In genomic region chr17:4304417-4305027, GRCh38 we compare ENCODE assay signal across 8 cellular contexts. TPM values are rescaled to one million over a fixed set of nuclear protein-coding genes. Genes with fewer than 3 reads are reported as not detected.
A peak's percentile ranks its signal among the peaks of the same experiment; 100 is the strongest.
DNase-seq lines count a peak whose midpoint lies in the region; ATAC-seq, FAIRE-seq and TF ChIP-seq lines count a peak whose summit lies in the region.

No MANE protein-coding gene starts in this region.

- H3K27me3 ChIP-seq in CD4-positive, alpha-beta memory T cell (ENCODE audit: insufficient read depth, low read length): no peaks in the 10 kb centered on the region
- H3K27me3 ChIP-seq in HL-60 (ENCODE audit: insufficient read depth, poor library complexity, severe bottlenecking) (no peaks in the 10 kb centered on the region), heart right ventricle (no peaks in the 10 kb centered on the region), small intestine (ENCODE audit: control insufficient read depth in 2 of 2, insufficient read depth in 2 of 2, low read length in 2 of 2) (no peaks in the 10 kb centered on the region)

- intact Hi-C loops in CD4-positive, alpha-beta memory T cell (cut with micrococcal nuclease): loop anchor here (1.0 to 5.0 kb wide), 3 partner anchors 63 to 109 kb away; partner anchors contain the start of gene UBE2G1
- intact Hi-C loops in heart right ventricle (cut with DNase I): loop anchor here in 9 of 10 donors (2.0 to 10.0 kb wide), 7 partner anchors 37 to 90 kb away; partner anchors contain the start of gene UBE2G1 (in 2 of the 9)

- H3K27me3 Mint-ChIP-seq in CD4-positive, alpha-beta memory T cell: no peaks in the 10 kb centered on the region

- POLR2A ChIA-PET in CD4-positive, alpha-beta memory T cell (lab: Charles Lee; ENCODE audit: partially characterized antibody): no interaction called here

- no peaks in the 10 kb centered on the region for H3K9me3 ChIP-seq in CD4-positive, alpha-beta memory T cell (ENCODE audit: control insufficient read depth in 1 of 2, low read length in 2 of 2)
- H3K9me3 ChIP-seq in heart right ventricle: no peaks in the 10 kb centered on the region
- H3K9me3 ChIP-seq in small intestine (ENCODE audit: control insufficient read depth, low read depth): no peaks in the 10 kb centered on the region

- peak; percentile 71 to 77 for ATAC-seq in activated naive CD4-positive, alpha-beta T cell treated with anti-CD3 and anti-CD28 coated beads, Interleukin-2, amount 50 U/mL, for 72 hours
- ATAC-seq in heart right ventricle (peak in 6 of 8 donors; percentile 54 to 72 (median 65)), GM21447 (IDR thresholded peaks at IDR 0.05; ENCODE audit: unreplicated experiment) (no peak), GM18511 (IDR thresholded peaks at IDR 0.05; ENCODE audit: unreplicated experiment) (no peak)

- H3K9me3 Mint-ChIP-seq in CD4-positive, alpha-beta memory T cell: no peaks in the 10 kb centered on the region
- no peaks in the 10 kb centered on the region for H3K9me3 Mint-ChIP-seq in activated naive CD4-positive, alpha-beta T cell treated with anti-CD3 and anti-CD28 coated beads, Interleukin-2, amount 50 U/mL, for 72 hours

- no peak overlapping the region for H3K27ac Mint-ChIP-seq in CD4-positive, alpha-beta memory T cell
- no peak overlapping the region for H3K27ac Mint-ChIP-seq in activated naive CD4-positive, alpha-beta T cell treated with anti-CD3 and anti-CD28 coated beads, Interleukin-2, amount 50 U/mL, for 72 hours

- H3K36me3 ChIP-seq in CD4-positive, alpha-beta memory T cell (ENCODE audit: insufficient read depth, low read length): peaks cover 4% of the 10 kb centered on the region
- H3K36me3 ChIP-seq in heart right ventricle (peaks cover 0 to 55% (median 6%) of the 10 kb centered on the region in 9 donors), small intestine (ENCODE audit: control insufficient read depth in 2 of 2, insufficient read depth in 2 of 2, low read length in 2 of 2) (peaks cover 0 to 1% of the 10 kb centered on the region in 2 donors)

- TF ChIP-seq CTCF in HL-60 (IDR thresholded peaks at IDR 0.05; ENCODE audit: insufficient read depth, low read length) (peak; percentile 19), heart right ventricle (IDR thresholded peaks at IDR 0.05) (peak; percentile 37 to 85 (median 75))

- 49 to 50% methylated on average over 6 of the region's 6 CpGs for WGBS in heart right ventricle, 2 donors
- WGBS in small intestine, 3 donors: 49 to 51% (median 49%) methylated on average over 6 of the region's 6 CpGs

- H3K4me3 Mint-ChIP-seq in CD4-positive, alpha-beta memory T cell: no peak overlapping the region

- CTCF ChIA-PET in CD4-positive, alpha-beta memory T cell (lab: Charles Lee; ENCODE audit: partially characterized antibody): interaction anchor here (0.5 to 2.6 kb wide), 9 partner anchors 11 to 658 kb away, joined by 3 to 22 read pairs (median 3); no protein-coding TSS in a partner anchor

- DNase-seq in CD4-positive, alpha-beta memory T cell: peak; percentile 45 to 65 (median 54)
- peak; percentile 8 to 12 for DNase-seq in HL-60 (ENCODE audit: low read depth in 1 of 2, low spot score in 1 of 2)
- peak; percentile 44 for DNase-seq in RKO (ENCODE audit: low spot score)
- DNase-seq in activated naive CD4-positive, alpha-beta T cell treated with anti-CD3 and anti-CD28 coated beads, Interleukin-2, amount 50 U/mL, for 72 hours (ENCODE audit: low spot score in 2 of 2): peak in 1 of 2 donors; percentile 64
- peak in 1 of 2 donors; percentile 58 for DNase-seq in heart right ventricle
- peak; percentile 71 for DNase-seq in small intestine

- peaks cover 15 to 29% (median 22%) of the 10 kb centered on the region in 4 donors for H3K4me1 Mint-ChIP-seq in CD4-positive, alpha-beta memory T cell

- H3K4me1 ChIP-seq in CD4-positive, alpha-beta memory T cell (ENCODE audit: insufficient read depth, low read length): peaks cover 12% of the 10 kb centered on the region
- H3K4me1 ChIP-seq in heart right ventricle (peaks cover 0 to 52% (median 17%) of the 10 kb centered on the region in 9 donors), small intestine (ENCODE audit: control insufficient read depth in 2 of 2, insufficient read depth in 1 of 2, low read depth in 1 of 2, low read length in 1 of 2) (no peaks in the 10 kb centered on the region)

- peaks cover 21 to 52% of the 10 kb centered on the region in 2 donors for H3K36me3 Mint-ChIP-seq in CD4-positive, alpha-beta memory T cell
- peaks cover 0 to 6% of the 10 kb centered on the region in 2 donors for H3K36me3 Mint-ChIP-seq in activated naive CD4-positive, alpha-beta T cell treated with anti-CD3 and anti-CD28 coated beads, Interleukin-2, amount 50 U/mL, for 72 hours

- no peak overlapping the region for H3K4me3 ChIP-seq in CD4-positive, alpha-beta memory T cell (ENCODE audit: low read length in 2 of 2)
- H3K4me3 ChIP-seq in HL-60 (replicated peaks; ENCODE audit: insufficient read depth, low read length): no peak overlapping the region
- H3K4me3 ChIP-seq in heart right ventricle: no peak overlapping the region
- H3K4me3 ChIP-seq in small intestine (ENCODE audit: low read depth in 1 of 2, low read length in 2 of 2): no peak overlapping the region

- no peak for FAIRE-seq in small intestine (lab: Jason Lieb, UNC)

- H3K27ac ChIP-seq in CD4-positive, alpha-beta memory T cell (ENCODE audit: low read depth, low read length): no peak overlapping the region
- H3K27ac ChIP-seq in HL-60 (replicated peaks) (no peak overlapping the region), heart right ventricle (no peak overlapping the region), small intestine (ENCODE audit: low read depth in 1 of 2, low read length in 1 of 2) (no peak overlapping the region)

RNA-seq across cellular contexts. Expression of gene ANKFY1, which starts 40.7 kb away (rescaled TPM):
- total RNA-seq in CD4-positive, alpha-beta memory T cell: 10 to 100 TPM; 72.7 to 74.7 TPM
- polyA plus RNA-seq in CD4-positive, alpha-beta memory T cell: 10 to 100 TPM in 1 of 2 donors, 1 to 10 TPM in 1; 7.9 to 23.0 TPM
- total RNA-seq in activated naive CD4-positive, alpha-beta T cell treated with anti-CD3 and anti-CD28 coated beads, Interleukin-2, amount 50 U/mL, for 72 hours: 10 to 100 TPM; 52.8 to 54.0 TPM
- total RNA-seq in heart right ventricle: 10 to 100 TPM; 18.7 to 34.4 (median 24.4) TPM
- polyA plus RNA-seq in heart right ventricle (10 to 100 TPM in 1 of 2 donors, 1 to 10 TPM in 1; 8.6 to 12.8 TPM), small intestine (10 to 100 TPM in 1 of 3 donors, 1 to 10 TPM in 2; 5.7 to 14.4 (median 8.9) TPM)

Comparison
In these comparisons a context has a peak if more than half of its experiments do, and no peak if none do; other contexts are left out.
1. ATAC-seq: peak in activated naive CD4-positive, alpha-beta T cell treated with anti-CD3 and anti-CD28 coated beads, Interleukin-2, amount 50 U/mL, for 72 hours (2 of 2) and heart right ventricle (6 of 8); none in GM21447 (single experiment) and GM18511 (single experiment).